Comparison of ENCODE assay signal across 11 cellular contexts in the genomic region with DNA sequence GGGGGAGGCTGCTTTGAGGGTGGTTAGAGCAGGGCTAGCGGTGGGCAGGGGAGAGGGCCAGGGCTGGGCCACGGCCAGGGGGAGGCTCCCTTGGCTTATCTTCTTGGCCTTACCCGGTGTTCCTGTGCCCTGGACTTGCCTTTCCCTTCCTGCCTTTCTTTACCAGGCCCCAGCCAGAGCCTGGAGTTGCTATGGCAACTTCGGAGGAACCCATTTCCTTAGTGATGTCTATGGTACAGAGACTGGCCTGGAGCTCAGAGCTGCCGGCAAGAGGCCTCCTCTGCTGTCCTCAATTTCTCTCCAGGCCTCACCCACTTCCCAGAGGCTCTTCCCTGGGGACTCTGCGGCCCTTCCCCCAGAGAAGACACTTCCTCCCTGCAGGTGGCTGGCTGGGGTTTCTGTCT. TPM values are rescaled to one million over a fixed set of nuclear protein-coding genes. Genes with fewer than 3 reads are reported as not detected.
DNase-seq lines count a peak whose midpoint lies in the region; ATAC-seq and TF ChIP-seq lines count a peak whose summit lies in the region.
"Had no signal": no experiment of that assay in that cellular context is flagged by ENCODE, and none has a peak within 500 bp of the region (broad histone marks: within the 10 kb centered on the region; RNA-seq: fewer than 3 reads in every experiment).

No MANE protein-coding gene starts in this region.

- H3K36me3 Mint-ChIP-seq in activated T-helper 1 cell treated with anti-CD3 and anti-CD28 coated beads, Interleukin-12 subunit alpha, Interleukin-12 subunit beta, Interleukin-2, Interleukin-4 antibody, amounts not matched to agents 30 ng/mL and 10 ng/mL and 1 ng/mL, durations not matched to agents 14 hours and 24 hours and 36 hours (ENCODE audit: low read depth) = no peaks in the 10 kb centered on the region

- peaks cover 9% of the 10 kb centered on the region for H3K4me1 Mint-ChIP-seq in activated T-helper 1 cell treated with anti-CD3 and anti-CD28 coated beads, Interleukin-12 subunit alpha, Interleukin-12 subunit beta, Interleukin-2, Interleukin-4 antibody, amounts not matched to agents 30 ng/mL and 10 ng/mL and 1 ng/mL, durations not matched to agents 14 hours and 24 hours and 36 hours (ENCODE audit: low read depth)

- peaks cover 56% of the 10 kb centered on the region for H3K27me3 Mint-ChIP-seq in activated T-helper 1 cell treated with anti-CD3 and anti-CD28 coated beads, Interleukin-12 subunit alpha, Interleukin-12 subunit beta, Interleukin-2, Interleukin-4 antibody, amounts not matched to agents 30 ng/mL and 10 ng/mL and 1 ng/mL, durations not matched to agents 14 hours and 24 hours and 36 hours (ENCODE audit: insufficient read depth)

- DNase-seq in RPMI8226 (peak; percentile 14), foreskin fibroblast (peak; percentile 48 to 68), renal cortical epithelial cell (ENCODE audit: low read depth) (peak; percentile 20), GM10266 (ENCODE audit: extremely low spot score) (no peak)
- no peak for DNase-seq in activated effector memory CD4-positive, alpha-beta T cell treated with anti-CD3 and anti-CD28 coated beads, Interleukin-2, amount 50 U/mL, for 16 hours
- DNase-seq in activated T-helper 1 cell treated with anti-CD3 and anti-CD28 coated beads, Interleukin-12 subunit alpha, Interleukin-12 subunit beta, Interleukin-2, Interleukin-4 antibody, amounts not matched to agents 30 ng/mL and 10 ng/mL and 1 ng/mL, durations not matched to agents 14 hours and 24 hours and 36 hours (ENCODE audit: low spot score) = no peak
- DNase-seq: activated naive CD4-positive, alpha-beta T cell treated with anti-CD3 and anti-CD28 coated beads, Interleukin-2, amount 50 U/mL, for 16 hours; Kasumi-1 had no signal

- intact Hi-C loops in activated T-helper 1 cell treated with anti-CD3 and anti-CD28 coated beads, Interleukin-12 subunit alpha, Interleukin-12 subunit beta, Interleukin-2, Interleukin-4 antibody, amounts not matched to agents 30 ng/mL and 10 ng/mL and 1 ng/mL, durations not matched to agents 14 hours and 24 hours and 36 hours (cut with micrococcal nuclease) = no loop called here

- H3K4me3 Mint-ChIP-seq in activated T-helper 1 cell treated with anti-CD3 and anti-CD28 coated beads, Interleukin-12 subunit alpha, Interleukin-12 subunit beta, Interleukin-2, Interleukin-4 antibody, amounts not matched to agents 30 ng/mL and 10 ng/mL and 1 ng/mL, durations not matched to agents 14 hours and 24 hours and 36 hours = no peak overlapping the region

- H3K4me3 ChIP-seq in foreskin fibroblast (ENCODE audit: low read depth in 1 of 2, low read length in 2 of 2) = no peak overlapping the region
- H3K4me3 ChIP-seq: lung had no signal

- no peak overlapping the region for H3K27ac Mint-ChIP-seq in activated T-helper 1 cell treated with anti-CD3 and anti-CD28 coated beads, Interleukin-12 subunit alpha, Interleukin-12 subunit beta, Interleukin-2, Interleukin-4 antibody, amounts not matched to agents 30 ng/mL and 10 ng/mL and 1 ng/mL, durations not matched to agents 14 hours and 24 hours and 36 hours

- ATAC-seq in GM18868 (IDR thresholded peaks at IDR 0.05; ENCODE audit: unreplicated experiment) (peak; percentile 42), HG02571 (IDR thresholded peaks at IDR 0.05; ENCODE audit: unreplicated experiment) (no peak)

- H3K9me3 Mint-ChIP-seq in activated T-helper 1 cell treated with anti-CD3 and anti-CD28 coated beads, Interleukin-12 subunit alpha, Interleukin-12 subunit beta, Interleukin-2, Interleukin-4 antibody, amounts not matched to agents 30 ng/mL and 10 ng/mL and 1 ng/mL, durations not matched to agents 14 hours and 24 hours and 36 hours = no peaks in the 10 kb centered on the region

- no peak for TF ChIP-seq CTCF in foreskin fibroblast (IDR thresholded peaks at IDR 0.05; ENCODE audit: low read depth, low read length)
- TF ChIP-seq CTCF in GM10266 (IDR thresholded peaks at IDR 0.05; ENCODE audit: control insufficient read depth, insufficient read depth, low read depth, missing control alignments) = no peak

RNA-seq across cellular contexts. Expression of a gene that starts 11.5 kb away (rescaled TPM):
- 2.3 and 10.8 TPM in 2 replicates for total RNA-seq in renal cortical epithelial cell
- total RNA-seq in activated T-helper 1 cell treated with anti-CD3 and anti-CD28 coated beads, Interleukin-12 subunit alpha, Interleukin-12 subunit beta, Interleukin-2, Interleukin-4 antibody, amounts not matched to agents 30 ng/mL and 10 ng/mL and 1 ng/mL, durations not matched to agents 14 hours and 24 hours and 36 hours = 0.13 TPM in 1 of 2 replicates, not detected in the other

RNA-seq across cellular contexts. Expression of a gene that starts 27.9 kb away (rescaled TPM):
- 0.30 and 0.69 TPM in 2 replicates for total RNA-seq in renal cortical epithelial cell
- total RNA-seq in activated T-helper 1 cell treated with anti-CD3 and anti-CD28 coated beads, Interleukin-12 subunit alpha, Interleukin-12 subunit beta, Interleukin-2, Interleukin-4 antibody, amounts not matched to agents 30 ng/mL and 10 ng/mL and 1 ng/mL, durations not matched to agents 14 hours and 24 hours and 36 hours = not detected in 2 replicates

RNA-seq across cellular contexts. Expression of a gene that starts 52.6 kb away (rescaled TPM):
- total RNA-seq in renal cortical epithelial cell = 32.0 and 43.2 TPM in 2 replicates
- total RNA-seq in activated T-helper 1 cell treated with anti-CD3 and anti-CD28 coated beads, Interleukin-12 subunit alpha, Interleukin-12 subunit beta, Interleukin-2, Interleukin-4 antibody, amounts not matched to agents 30 ng/mL and 10 ng/mL and 1 ng/mL, durations not matched to agents 14 hours and 24 hours and 36 hours = 41.3 and 50.3 TPM in 2 replicates

RNA-seq across cellular contexts. Expression of a gene that starts 58.4 kb away (rescaled TPM):
- total RNA-seq in renal cortical epithelial cell = 53.1 and 61.0 TPM in 2 replicates
- total RNA-seq in activated T-helper 1 cell treated with anti-CD3 and anti-CD28 coated beads, Interleukin-12 subunit alpha, Interleukin-12 subunit beta, Interleukin-2, Interleukin-4 antibody, amounts not matched to agents 30 ng/mL and 10 ng/mL and 1 ng/mL, durations not matched to agents 14 hours and 24 hours and 36 hours = 124 and 128 TPM in 2 replicates

Comparison
In these comparisons a context has a peak if more than half of its experiments do, and no peak if none do; other contexts are left out.
1. DNase-seq: peak in RPMI8226 (single experiment), foreskin fibroblast (2 of 2) and renal cortical epithelial cell (single experiment); none in activated effector memory CD4-positive, alpha-beta T cell treated with anti-CD3 and anti-CD28 coated beads, Interleukin-2, amount 50 U/mL, for 16 hours (single experiment), activated T-helper 1 cell treated with anti-CD3 and anti-CD28 coated beads, Interleukin-12 subunit alpha, Interleukin-12 subunit beta, Interleukin-2, Interleukin-4 antibody, amounts not matched to agents 30 ng/mL and 10 ng/mL and 1 ng/mL, durations not matched to agents 14 hours and 24 hours and 36 hours (single experiment) and GM10266 (single experiment).